Comparison of ENCODE assay signal across 1 cellular context in the genomic region with DNA sequence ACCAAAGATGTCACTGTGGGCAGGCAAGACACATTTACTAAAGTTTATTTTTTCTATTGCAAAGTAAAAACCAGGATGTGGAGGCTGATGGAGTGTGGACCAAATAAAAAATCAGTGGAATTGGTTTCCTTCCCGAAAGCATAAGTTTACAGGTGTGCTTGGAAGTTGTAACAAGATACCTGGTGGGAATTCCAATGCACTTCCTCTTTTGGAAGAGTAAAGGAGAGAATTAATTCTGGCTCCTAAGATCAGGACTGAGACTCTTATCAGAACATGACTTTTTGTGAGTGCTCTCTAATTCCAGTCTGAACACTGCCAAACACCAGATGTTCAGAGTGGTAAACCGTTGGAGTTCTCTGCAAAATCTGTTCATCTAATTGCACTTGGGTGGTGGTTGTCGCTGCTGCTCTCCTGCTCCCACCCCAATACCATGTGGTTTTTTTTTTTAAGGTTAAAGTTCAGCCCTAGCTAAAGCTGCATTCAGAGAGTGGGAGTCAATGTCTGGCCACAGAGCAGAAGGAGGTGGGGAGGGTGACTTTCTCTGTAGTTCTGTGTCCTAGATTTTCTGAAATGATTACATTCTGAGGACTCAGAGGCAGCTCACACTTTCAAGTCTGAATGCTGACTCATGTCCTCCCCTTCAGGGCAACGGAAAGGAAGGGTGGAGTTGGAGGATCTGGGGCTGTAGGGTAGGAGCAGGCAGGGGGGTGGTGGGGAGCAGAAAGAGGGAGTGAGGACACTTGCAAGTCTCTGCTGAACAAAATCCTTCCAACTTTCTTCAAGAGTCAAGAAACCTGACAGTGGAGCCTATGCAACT.
A peak's percentile ranks its signal among the peaks of the same experiment; 100 is the strongest.
TF ChIP-seq lines count a peak whose summit lies in the region.

No MANE protein-coding gene starts in this region.

TF ChIP-seq in K562, 482 proteins besides CTCF, POLR2A, EP300 and RAD21 (continued from another document and continues in another):
- TF ChIP-seq, protein P1, sequence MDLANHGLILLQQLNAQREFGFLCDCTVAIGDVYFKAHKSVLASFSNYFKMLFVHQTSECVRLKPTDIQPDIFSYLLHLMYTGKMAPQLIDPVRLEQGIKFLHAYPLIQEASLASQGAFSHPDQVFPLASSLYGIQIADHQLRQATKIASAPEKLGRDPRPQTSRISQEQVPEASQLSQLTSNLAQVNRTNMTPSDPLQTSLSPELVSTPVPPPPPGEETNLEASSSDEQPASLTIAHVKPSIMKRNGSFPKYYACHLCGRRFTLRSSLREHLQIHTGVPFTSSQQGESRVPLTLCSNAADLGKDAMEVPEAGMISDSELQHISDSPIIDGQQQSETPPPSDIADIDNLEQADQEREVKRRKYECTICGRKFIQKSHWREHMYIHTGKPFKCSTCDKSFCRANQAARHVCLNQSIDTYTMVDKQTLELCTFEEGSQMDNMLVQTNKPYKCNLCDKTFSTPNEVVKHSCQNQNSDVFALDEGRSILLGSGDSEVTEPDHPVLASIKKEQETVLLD (IDR thresholded peaks at IDR 0.05) = no peak; the same call in 1 of the 2 replicates
- TF ChIP-seq MIER1 (IDR thresholded peaks at IDR 0.05; ENCODE audit: low read depth) (no peak), ZNF644 (tag; IDR thresholded peaks at IDR 0.05; ENCODE audit: low read depth) (no peak), NFIX (CRISPR knock-in tag; IDR thresholded peaks at IDR 0.05; ENCODE audit: low read depth) (no peak), ZNF354B (CRISPR knock-in tag; IDR thresholded peaks at IDR 0.05) (no peak), RBM22 (IDR thresholded peaks at IDR 0.05; ENCODE audit: low read depth, low read length, poor library complexity, severe bottlenecking) (no peak), TCF7L2 (IDR thresholded peaks at IDR 0.05; ENCODE audit: low read depth, low read length) (no peak), SUPT5H (IDR thresholded peaks at IDR 0.05) (no peak), NFYB (IDR thresholded peaks at IDR 0.05; ENCODE audit: extremely low read depth, insufficient read length) (no peak), FOXM1 (IDR thresholded peaks at IDR 0.05; ENCODE audit: low read depth) (peak; percentile 56; the same call in 1 of the 2 replicates), FOXM1 (CRISPR knock-in tag; IDR thresholded peaks at IDR 0.05; ENCODE audit: low read depth) (no peak), ZNF175 (CRISPR knock-in tag; IDR thresholded peaks at IDR 0.05; ENCODE audit: low read depth) (no peak), IRF2 (CRISPR knock-in tag; IDR thresholded peaks at IDR 0.05) (no peak), SP2 (IDR thresholded peaks at IDR 0.05; ENCODE audit: extremely low read depth, low read depth, low read length, poor library complexity, severe bottlenecking) (no peak), HOXB6 (CRISPR knock-in tag; IDR thresholded peaks at IDR 0.05; ENCODE audit: borderline replicate concordance) (no peak), KDM2B (CRISPR knock-in tag; IDR thresholded peaks at IDR 0.05) (no peak), ZC3H4 (CRISPR knock-in tag; IDR thresholded peaks at IDR 0.05; ENCODE audit: borderline replicate concordance) (no peak), MAFG (tag; conservative IDR thresholded peaks at IDR 0.05) (peak; percentile 97), MCM5 (IDR thresholded peaks at IDR 0.05; ENCODE audit: low read depth) (no peak), PCBP2 (IDR thresholded peaks at IDR 0.05; ENCODE audit: low read depth, low read length, poor library complexity, severe bottlenecking) (no peak)
- TF ChIP-seq, protein P2, sequence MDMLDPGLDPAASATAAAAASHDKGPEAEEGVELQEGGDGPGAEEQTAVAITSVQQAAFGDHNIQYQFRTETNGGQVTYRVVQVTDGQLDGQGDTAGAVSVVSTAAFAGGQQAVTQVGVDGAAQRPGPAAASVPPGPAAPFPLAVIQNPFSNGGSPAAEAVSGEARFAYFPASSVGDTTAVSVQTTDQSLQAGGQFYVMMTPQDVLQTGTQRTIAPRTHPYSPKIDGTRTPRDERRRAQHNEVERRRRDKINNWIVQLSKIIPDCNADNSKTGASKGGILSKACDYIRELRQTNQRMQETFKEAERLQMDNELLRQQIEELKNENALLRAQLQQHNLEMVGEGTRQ (CRISPR knock-in tag; IDR thresholded peaks at IDR 0.05) = no peak
- TF ChIP-seq, protein P3, sequence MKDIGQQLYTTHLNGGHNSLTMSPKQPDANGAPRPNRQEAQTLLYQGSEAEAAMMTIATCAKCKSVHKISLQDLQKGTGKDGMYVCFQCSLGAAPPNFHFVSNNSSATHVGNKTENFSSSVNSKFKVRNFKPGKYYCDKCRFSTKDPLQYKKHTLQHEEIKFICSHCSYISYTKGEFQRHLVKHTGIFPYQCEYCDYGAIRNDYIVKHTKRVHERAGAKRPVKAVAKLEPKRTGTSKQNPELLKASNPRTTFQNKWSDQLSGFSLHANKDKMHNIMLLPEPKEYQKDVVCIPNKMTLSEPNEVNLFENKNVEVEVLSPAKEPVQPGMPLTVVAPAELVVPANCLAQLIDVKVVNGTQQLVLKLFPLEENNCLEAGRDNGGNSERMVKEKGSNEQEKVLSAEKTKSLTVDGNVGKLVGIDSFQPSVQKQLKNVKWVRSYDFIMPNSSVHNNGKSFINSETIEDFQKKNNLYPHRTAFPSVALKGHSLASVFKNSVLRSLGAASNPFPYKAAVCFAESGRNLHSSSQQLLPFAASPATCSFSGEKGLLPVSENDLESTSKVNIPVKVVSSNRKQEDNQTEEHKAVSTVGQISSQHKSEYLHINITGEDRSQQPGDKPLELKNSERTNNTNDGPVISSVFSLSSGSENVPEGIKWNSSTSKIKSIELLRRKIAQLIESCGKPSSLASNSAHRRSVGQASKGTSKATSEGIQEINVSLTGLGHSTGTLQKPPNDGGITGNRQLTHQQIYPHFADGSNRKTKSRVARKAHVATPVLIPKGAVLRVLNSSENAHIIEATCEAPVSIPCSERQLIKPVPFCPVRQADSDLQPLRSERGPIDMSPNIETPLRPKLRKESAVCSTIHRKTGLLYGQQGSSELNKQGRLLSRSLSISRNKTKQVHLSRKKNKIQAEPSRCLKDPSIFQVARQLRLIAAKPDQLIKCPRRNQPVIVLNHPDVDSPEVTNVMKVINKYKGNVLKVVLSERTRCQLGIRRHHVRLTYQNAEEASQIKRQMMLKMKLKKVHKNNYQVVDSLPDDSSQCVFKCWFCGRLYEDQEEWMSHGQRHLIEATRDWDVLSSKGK (CRISPR knock-in tag; IDR thresholded peaks at IDR 0.05) = no peak
- TF ChIP-seq, protein P4, sequence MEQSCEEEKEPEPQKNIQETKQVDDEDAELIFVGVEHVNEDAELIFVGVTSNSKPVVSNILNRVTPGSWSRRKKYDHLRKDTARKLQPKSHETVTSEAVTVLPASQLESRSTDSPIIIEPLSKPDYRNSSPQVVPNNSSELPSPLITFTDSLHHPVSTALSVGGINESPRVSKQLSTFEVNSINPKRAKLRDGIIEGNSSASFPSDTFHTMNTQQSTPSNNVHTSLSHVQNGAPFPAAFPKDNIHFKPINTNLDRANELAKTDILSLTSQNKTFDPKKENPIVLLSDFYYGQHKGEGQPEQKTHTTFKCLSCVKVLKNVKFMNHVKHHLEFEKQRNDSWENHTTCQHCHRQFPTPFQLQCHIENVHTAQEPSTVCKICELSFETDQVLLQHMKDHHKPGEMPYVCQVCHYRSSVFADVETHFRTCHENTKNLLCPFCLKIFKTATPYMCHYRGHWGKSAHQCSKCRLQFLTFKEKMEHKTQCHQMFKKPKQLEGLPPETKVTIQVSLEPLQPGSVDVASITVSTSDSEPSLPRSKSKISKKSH (CRISPR knock-in tag; IDR thresholded peaks at IDR 0.05) = no peak
- TF ChIP-seq, protein P5, sequence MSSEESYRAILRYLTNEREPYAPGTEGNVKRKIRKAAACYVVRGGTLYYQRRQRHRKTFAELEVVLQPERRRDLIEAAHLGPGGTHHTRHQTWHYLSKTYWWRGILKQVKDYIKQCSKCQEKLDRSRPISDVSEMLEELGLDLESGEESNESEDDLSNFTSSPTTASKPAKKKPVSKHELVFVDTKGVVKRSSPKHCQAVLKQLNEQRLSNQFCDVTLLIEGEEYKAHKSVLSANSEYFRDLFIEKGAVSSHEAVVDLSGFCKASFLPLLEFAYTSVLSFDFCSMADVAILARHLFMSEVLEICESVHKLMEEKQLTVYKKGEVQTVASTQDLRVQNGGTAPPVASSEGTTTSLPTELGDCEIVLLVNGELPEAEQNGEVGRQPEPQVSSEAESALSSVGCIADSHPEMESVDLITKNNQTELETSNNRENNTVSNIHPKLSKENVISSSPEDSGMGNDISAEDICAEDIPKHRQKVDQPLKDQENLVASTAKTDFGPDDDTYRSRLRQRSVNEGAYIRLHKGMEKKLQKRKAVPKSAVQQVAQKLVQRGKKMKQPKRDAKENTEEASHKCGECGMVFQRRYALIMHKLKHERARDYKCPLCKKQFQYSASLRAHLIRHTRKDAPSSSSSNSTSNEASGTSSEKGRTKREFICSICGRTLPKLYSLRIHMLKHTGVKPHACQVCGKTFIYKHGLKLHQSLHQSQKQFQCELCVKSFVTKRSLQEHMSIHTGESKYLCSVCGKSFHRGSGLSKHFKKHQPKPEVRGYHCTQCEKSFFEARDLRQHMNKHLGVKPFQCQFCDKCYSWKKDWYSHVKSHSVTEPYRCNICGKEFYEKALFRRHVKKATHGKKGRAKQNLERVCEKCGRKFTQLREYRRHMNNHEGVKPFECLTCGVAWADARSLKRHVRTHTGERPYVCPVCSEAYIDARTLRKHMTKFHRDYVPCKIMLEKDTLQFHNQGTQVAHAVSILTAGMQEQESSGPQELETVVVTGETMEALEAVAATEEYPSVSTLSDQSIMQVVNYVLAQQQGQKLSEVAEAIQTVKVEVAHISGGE (CRISPR knock-in tag; IDR thresholded peaks at IDR 0.05) = 0 out of 6 replicates have a peak, but pooled peaks of 1 of the 3 experiments have one; percentile 2
- TF ChIP-seq, protein P6, sequence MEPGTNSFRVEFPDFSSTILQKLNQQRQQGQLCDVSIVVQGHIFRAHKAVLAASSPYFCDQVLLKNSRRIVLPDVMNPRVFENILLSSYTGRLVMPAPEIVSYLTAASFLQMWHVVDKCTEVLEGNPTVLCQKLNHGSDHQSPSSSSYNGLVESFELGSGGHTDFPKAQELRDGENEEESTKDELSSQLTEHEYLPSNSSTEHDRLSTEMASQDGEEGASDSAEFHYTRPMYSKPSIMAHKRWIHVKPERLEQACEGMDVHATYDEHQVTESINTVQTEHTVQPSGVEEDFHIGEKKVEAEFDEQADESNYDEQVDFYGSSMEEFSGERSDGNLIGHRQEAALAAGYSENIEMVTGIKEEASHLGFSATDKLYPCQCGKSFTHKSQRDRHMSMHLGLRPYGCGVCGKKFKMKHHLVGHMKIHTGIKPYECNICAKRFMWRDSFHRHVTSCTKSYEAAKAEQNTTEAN (CRISPR knock-in tag; IDR thresholded peaks at IDR 0.05) = no peak
- TF ChIP-seq, protein P7, sequence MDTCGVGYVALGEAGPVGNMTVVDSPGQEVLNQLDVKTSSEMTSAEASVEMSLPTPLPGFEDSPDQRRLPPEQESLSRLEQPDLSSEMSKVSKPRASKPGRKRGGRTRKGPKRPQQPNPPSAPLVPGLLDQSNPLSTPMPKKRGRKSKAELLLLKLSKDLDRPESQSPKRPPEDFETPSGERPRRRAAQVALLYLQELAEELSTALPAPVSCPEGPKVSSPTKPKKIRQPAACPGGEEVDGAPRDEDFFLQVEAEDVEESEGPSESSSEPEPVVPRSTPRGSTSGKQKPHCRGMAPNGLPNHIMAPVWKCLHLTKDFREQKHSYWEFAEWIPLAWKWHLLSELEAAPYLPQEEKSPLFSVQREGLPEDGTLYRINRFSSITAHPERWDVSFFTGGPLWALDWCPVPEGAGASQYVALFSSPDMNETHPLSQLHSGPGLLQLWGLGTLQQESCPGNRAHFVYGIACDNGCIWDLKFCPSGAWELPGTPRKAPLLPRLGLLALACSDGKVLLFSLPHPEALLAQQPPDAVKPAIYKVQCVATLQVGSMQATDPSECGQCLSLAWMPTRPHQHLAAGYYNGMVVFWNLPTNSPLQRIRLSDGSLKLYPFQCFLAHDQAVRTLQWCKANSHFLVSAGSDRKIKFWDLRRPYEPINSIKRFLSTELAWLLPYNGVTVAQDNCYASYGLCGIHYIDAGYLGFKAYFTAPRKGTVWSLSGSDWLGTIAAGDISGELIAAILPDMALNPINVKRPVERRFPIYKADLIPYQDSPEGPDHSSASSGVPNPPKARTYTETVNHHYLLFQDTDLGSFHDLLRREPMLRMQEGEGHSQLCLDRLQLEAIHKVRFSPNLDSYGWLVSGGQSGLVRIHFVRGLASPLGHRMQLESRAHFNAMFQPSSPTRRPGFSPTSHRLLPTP (IDR thresholded peaks at IDR 0.05; ENCODE audit: borderline replicate concordance, extremely low read depth, insufficient read length) = no peak
- TF ChIP-seq, protein P8, sequence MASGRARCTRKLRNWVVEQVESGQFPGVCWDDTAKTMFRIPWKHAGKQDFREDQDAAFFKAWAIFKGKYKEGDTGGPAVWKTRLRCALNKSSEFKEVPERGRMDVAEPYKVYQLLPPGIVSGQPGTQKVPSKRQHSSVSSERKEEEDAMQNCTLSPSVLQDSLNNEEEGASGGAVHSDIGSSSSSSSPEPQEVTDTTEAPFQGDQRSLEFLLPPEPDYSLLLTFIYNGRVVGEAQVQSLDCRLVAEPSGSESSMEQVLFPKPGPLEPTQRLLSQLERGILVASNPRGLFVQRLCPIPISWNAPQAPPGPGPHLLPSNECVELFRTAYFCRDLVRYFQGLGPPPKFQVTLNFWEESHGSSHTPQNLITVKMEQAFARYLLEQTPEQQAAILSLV (tag; IDR thresholded peaks at IDR 0.05) = no peak
- TF ChIP-seq, protein P9, sequence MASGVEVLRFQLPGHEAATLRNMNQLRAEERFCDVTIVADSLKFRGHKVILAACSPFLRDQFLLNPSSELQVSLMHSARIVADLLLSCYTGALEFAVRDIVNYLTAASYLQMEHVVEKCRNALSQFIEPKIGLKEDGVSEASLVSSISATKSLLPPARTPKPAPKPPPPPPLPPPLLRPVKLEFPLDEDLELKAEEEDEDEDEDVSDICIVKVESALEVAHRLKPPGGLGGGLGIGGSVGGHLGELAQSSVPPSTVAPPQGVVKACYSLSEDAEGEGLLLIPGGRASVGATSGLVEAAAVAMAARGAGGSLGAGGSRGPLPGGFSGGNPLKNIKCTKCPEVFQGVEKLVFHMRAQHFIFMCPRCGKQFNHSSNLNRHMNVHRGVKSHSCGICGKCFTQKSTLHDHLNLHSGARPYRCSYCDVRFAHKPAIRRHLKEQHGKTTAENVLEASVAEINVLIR (CRISPR knock-in tag; IDR thresholded peaks at IDR 0.05) = no peak
- TF ChIP-seq, protein P10, sequence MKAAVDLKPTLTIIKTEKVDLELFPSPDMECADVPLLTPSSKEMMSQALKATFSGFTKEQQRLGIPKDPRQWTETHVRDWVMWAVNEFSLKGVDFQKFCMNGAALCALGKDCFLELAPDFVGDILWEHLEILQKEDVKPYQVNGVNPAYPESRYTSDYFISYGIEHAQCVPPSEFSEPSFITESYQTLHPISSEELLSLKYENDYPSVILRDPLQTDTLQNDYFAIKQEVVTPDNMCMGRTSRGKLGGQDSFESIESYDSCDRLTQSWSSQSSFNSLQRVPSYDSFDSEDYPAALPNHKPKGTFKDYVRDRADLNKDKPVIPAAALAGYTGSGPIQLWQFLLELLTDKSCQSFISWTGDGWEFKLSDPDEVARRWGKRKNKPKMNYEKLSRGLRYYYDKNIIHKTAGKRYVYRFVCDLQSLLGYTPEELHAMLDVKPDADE (conservative IDR thresholded peaks at IDR 0.05; ENCODE audit: control insufficient read depth, low read depth, low read length) = no peak
- TF ChIP-seq, protein P11, sequence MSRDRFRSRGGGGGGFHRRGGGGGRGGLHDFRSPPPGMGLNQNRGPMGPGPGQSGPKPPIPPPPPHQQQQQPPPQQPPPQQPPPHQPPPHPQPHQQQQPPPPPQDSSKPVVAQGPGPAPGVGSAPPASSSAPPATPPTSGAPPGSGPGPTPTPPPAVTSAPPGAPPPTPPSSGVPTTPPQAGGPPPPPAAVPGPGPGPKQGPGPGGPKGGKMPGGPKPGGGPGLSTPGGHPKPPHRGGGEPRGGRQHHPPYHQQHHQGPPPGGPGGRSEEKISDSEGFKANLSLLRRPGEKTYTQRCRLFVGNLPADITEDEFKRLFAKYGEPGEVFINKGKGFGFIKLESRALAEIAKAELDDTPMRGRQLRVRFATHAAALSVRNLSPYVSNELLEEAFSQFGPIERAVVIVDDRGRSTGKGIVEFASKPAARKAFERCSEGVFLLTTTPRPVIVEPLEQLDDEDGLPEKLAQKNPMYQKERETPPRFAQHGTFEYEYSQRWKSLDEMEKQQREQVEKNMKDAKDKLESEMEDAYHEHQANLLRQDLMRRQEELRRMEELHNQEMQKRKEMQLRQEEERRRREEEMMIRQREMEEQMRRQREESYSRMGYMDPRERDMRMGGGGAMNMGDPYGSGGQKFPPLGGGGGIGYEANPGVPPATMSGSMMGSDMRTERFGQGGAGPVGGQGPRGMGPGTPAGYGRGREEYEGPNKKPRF (IDR thresholded peaks at IDR 0.05; ENCODE audit: low read depth, low read length) = no peak
